8 cellular contexts compared by ENCODE assay signal in genomic region chr2:202911513-202912341, GRCh38.
DNase-seq lines count a peak whose midpoint lies in the region; ATAC-seq lines count a peak whose summit lies in the region.

A gene with protein sequence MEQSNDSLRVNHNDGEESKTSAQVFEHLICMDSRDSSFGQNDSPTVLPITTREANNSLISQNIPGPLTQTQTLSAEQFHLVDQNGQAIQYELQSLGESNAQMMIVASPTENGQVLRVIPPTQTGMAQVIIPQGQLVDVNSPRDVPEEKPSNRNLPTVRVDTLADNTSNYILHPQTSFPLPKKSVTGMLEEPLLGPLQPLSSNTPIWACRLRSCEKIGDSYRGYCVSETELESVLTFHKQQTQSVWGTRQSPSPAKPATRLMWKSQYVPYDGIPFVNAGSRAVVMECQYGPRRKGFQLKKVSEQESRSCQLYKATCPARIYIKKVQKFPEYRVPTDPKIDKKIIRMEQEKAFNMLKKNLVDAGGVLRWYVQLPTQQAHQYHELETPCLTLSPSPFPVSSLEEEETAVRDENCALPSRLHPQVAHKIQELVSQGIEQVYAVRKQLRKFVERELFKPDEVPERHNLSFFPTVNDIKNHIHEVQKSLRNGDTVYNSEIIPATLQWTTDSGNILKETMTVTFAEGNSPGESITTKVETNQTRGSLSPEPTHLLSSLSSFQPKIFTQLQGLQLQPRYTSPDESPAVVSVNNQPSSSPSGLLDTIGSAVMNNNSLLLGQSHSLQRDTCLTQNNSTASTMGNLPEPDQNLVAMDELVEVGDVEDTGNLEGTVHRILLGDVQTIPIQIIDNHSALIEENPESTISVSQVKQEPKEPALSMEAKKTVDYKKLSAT (plus strand): TSS chr2:202912275. CDS start chr2:202941903, 29,628 bp downstream.
Gene WDR12 (minus strand): TSS chr2:202911673. CDS start chr2:202911476, 197 bp downstream.

- ATAC-seq in GM19043 (IDR thresholded peaks at IDR 0.05; ENCODE audit: low read depth, unreplicated experiment) (peak; percentile 68), HG03354 (IDR thresholded peaks at IDR 0.05; ENCODE audit: poor library complexity, severe bottlenecking, unreplicated experiment) (peak; percentile 79)
- peak; percentile 84 to 86 for ATAC-seq in activated CD4-positive, CD25-positive, alpha-beta regulatory T cell treated with anti-CD3 and anti-CD28 coated beads, Interleukin-2, amount 50 U/mL, for 24 hours

- DNase-seq in AG20443 (ENCODE audit: low spot score) (peak; percentile 98), NCI-H446 (lab: John Stamatoyannopoulos, UW) (peak; percentile 91 to 93), cerebellar cortex (ENCODE audit: low spot score) (peak; percentile 97), islet precursor cell (peak; percentile 94)
- peak; percentile 87 for DNase-seq in stimulated activated CD4-positive, alpha-beta T cell treated with anti-CD3 and anti-CD28 coated beads, Interleukin-12 subunit alpha, Interleukin-12 subunit beta, amount 100 ng/mL, for 4 hours

Comparison
In these comparisons a context has a peak if more than half of its experiments do, and no peak if none do; other contexts are left out.
1. Peak in every context shown above with its lines: DNase-seq and ATAC-seq.